12 cellular contexts compared by ENCODE assay signal in the genomic region with DNA sequence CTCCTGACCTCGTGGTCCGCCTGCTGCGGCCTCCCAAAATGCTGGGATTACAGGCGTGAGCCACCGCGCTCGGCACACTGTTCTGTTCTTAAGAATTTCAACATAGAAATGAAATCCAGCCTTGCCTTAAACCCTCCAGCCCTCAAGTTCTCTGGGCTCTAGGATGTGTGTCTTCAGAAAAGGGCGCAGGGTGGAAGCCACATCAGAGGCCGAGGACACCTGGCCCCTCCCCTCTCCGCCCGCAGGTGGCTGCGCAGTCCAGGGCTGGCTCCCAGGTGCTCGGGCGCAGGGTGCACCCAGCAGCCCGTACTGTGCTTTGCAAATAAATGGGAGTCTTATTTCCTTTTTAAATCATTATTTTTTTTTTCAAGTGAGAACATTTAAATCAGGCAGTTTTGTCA. TPM values are rescaled to one million over a fixed set of nuclear protein-coding genes. Genes with fewer than 3 reads are reported as not detected.
DNase-seq lines count a peak whose midpoint lies in the region; TF ChIP-seq lines count a peak whose summit lies in the region.
"Had no signal": no experiment of that assay in that cellular context is flagged by ENCODE, and none has a peak within 500 bp of the region (broad histone marks: within the 10 kb centered on the region; RNA-seq: fewer than 3 reads in every experiment).

No MANE protein-coding gene starts in this region.

- peak; percentile 16 for DNase-seq in T-helper 22 cell (ENCODE audit: low read depth)
- DNase-seq in neuronal stem cell (ENCODE audit: low spot score): no peak
- DNase-seq in NCI-H2227 (lab: John Stamatoyannopoulos, UW; ENCODE audit: unreplicated experiment): no peak
- no peak for DNase-seq in posterior vena cava (ENCODE audit: low spot score)
- DNase-seq in stomach: no peak
- no peak for DNase-seq in T1000 (lab: John Stamatoyannopoulos, UW)
- DNase-seq: NCI-H1694 treated with DMSO at 0.1 percent for 48 hours; NK-92 treated with Interleukin-12 subunit alpha and Interleukin-12 subunit beta, amount 100 ng/mL, for 24 hours had no signal

- H3K27ac Mint-ChIP-seq in brain: peak overlapping the region; percentile 64 to 100 (median 72)

- H3K4me1 Mint-ChIP-seq in brain: peaks cover 67% of the 10 kb centered on the region

- peak overlapping the region in 4 of 5 experiments; percentile 64 to 93 (median 72) for H3K4me3 Mint-ChIP-seq in brain

- no peak overlapping the region for H4K91ac ChIP-seq in neuronal stem cell (ENCODE audit: low read depth, low read length, poor library complexity)

- no peak overlapping the region for H2BK120ac ChIP-seq in neuronal stem cell (ENCODE audit: low read depth, low read length)

- WGBS in neuronal stem cell (ENCODE audit: extremely low coverage in 2 of 2, insufficient read length in 2 of 2, insufficient replicate concordance in 1 of 2), 2 donors: no CpG with 5 or more reads among the region's 15 CpGs
- WGBS in stomach, 5 donors: 88 to 95% (median 93%) methylated on average over 15 of the region's 15 CpGs

- H3K4me3 ChIP-seq in neuronal stem cell (ENCODE audit: low read length in 2 of 2) (no peak overlapping the region), stomach (no peak overlapping the region)

- H3K27ac ChIP-seq in KOPT-K1 (ENCODE audit: low read depth, low read length, poor library complexity, severe bottlenecking) (peak overlapping the region; percentile 95), neuronal stem cell (replicated peaks; ENCODE audit: low read length) (no peak overlapping the region), stomach (no peak overlapping the region)
- H3K27ac ChIP-seq: GM23248 had no signal

- peaks cover 6% of the 10 kb centered on the region for H3K79me1 ChIP-seq in neuronal stem cell (ENCODE audit: low read depth, low read length)

- H3K36me3 ChIP-seq in KOPT-K1 (ENCODE audit: insufficient read depth, low read length): no peaks in the 10 kb centered on the region; the same call in 1 of the 2 replicates
- no peaks in the 10 kb centered on the region for H3K36me3 ChIP-seq in neuronal stem cell (replicated peaks in 1 of 2; ENCODE audit: control insufficient read depth in 2 of 2, insufficient read depth in 2 of 2, low read length in 2 of 2)
- H3K36me3 ChIP-seq in stomach: no peaks in the 10 kb centered on the region
- H3K36me3 ChIP-seq: neutrophil had no signal

- no peak overlapping the region for H3K14ac ChIP-seq in neuronal stem cell (ENCODE audit: low read length)

- peaks cover 13% of the 10 kb centered on the region for H3K27me3 Mint-ChIP-seq in brain

- peaks cover 11% of the 10 kb centered on the region for H3K9me3 ChIP-seq in KOPT-K1 (ENCODE audit: insufficient read depth, low read length, poor library complexity, severe bottlenecking)
- peaks cover 0 to 13% of the 10 kb centered on the region in 2 donors for H3K9me3 ChIP-seq in neuronal stem cell (replicated peaks in 1 of 2; ENCODE audit: control insufficient read depth in 2 of 2, insufficient read depth in 1 of 2, low read depth in 1 of 2, low read length in 2 of 2)
- peaks cover 0 to 14% (median 7%) of the 10 kb centered on the region in 4 donors for H3K9me3 ChIP-seq in stomach
- H3K9me3 ChIP-seq: neutrophil had no signal

- no peak overlapping the region for H3K23ac ChIP-seq in neuronal stem cell (ENCODE audit: low read depth, low read length, poor library complexity)

- H2AK5ac ChIP-seq in neuronal stem cell (ENCODE audit: low read depth, low read length): no peak overlapping the region

- H3K9ac ChIP-seq in neuronal stem cell (ENCODE audit: low read depth, low read length, poor library complexity): no peak overlapping the region

- no peak overlapping the region for H3K4me2 ChIP-seq in neuronal stem cell (ENCODE audit: insufficient read depth, low read length, poor library complexity, severe bottlenecking)

- H3K36me3 Mint-ChIP-seq in brain: peaks cover 21% of the 10 kb centered on the region

- no peak for TF ChIP-seq CTCF in brain (conservative IDR thresholded peaks at IDR 0.05)
- TF ChIP-seq CTCF in stomach (IDR thresholded peaks at IDR 0.05): no peak

- peak overlapping the region; percentile 54 for H3K18ac ChIP-seq in neuronal stem cell (ENCODE audit: low read length)

- no peak overlapping the region for H3K4ac ChIP-seq in neuronal stem cell (ENCODE audit: low read length)

- no peak overlapping the region for H4K8ac ChIP-seq in neuronal stem cell (ENCODE audit: low read depth, low read length)

- no peak for TF ChIP-seq POLR2A in stomach (IDR thresholded peaks at IDR 0.05)

- intact Hi-C loops in posterior vena cava (cut with DNase I): no loop called here
- intact Hi-C loops in stomach (cut with DNase I; ENCODE audit: low total_unique reads): no loop called here

- H2BK12ac ChIP-seq in neuronal stem cell (ENCODE audit: low read length): peak overlapping the region; percentile 93

- peaks cover 3 to 4% of the 10 kb centered on the region in 2 donors for H3K4me1 ChIP-seq in neuronal stem cell (ENCODE audit: control insufficient read depth in 2 of 2, insufficient read depth in 1 of 2, low read depth in 1 of 2, low read length in 2 of 2)
- H3K4me1 ChIP-seq in stomach: peaks cover 9 to 38% (median 17%) of the 10 kb centered on the region in 4 donors

- no peak overlapping the region for H2BK15ac ChIP-seq in neuronal stem cell (ENCODE audit: low read length)

- no peak for TF ChIP-seq EP300 in stomach (IDR thresholded peaks at IDR 0.05)

- peaks cover 6 to 28% (median 21%) of the 10 kb centered on the region in 5 experiments for H3K9me3 Mint-ChIP-seq in brain

- no peaks in the 10 kb centered on the region for H3K27me3 ChIP-seq in neuronal stem cell (ENCODE audit: control insufficient read depth in 3 of 3, insufficient read depth in 3 of 3, low read depth in 1 of 3, low read length in 3 of 3)
- no peaks in the 10 kb centered on the region for H3K27me3 ChIP-seq in stomach
- H3K27me3 ChIP-seq: neutrophil had no signal

- H2BK5ac ChIP-seq in neuronal stem cell (ENCODE audit: low read length): peak overlapping the region; percentile 11

- H2AFZ ChIP-seq in neuronal stem cell (ENCODE audit: low read length): no peak overlapping the region

RNA-seq across cellular contexts. Expression of a gene that starts 2.0 kb away (rescaled TPM):
- 13.9 TPM for polyA plus RNA-seq in brain (ENCODE audit: insufficient read depth, low read depth, low replicate concordance)
- polyA plus RNA-seq in neuronal stem cell (2013, experiment 1 of 2): 30.3 TPM
- 30.5 TPM for polyA plus RNA-seq in neuronal stem cell (2013, experiment 2 of 2)
- 10 to 100 TPM; 18.7 to 20.4 TPM for total RNA-seq in posterior vena cava
- total RNA-seq in stomach: 100 to 1,000 TPM in 1 of 5 donors, 10 to 100 TPM in 4; 17.3 to 124 (median 28.7) TPM
- 10 to 100 TPM; 13.1 to 18.6 (median 13.5) TPM for polyA plus RNA-seq in stomach

RNA-seq across cellular contexts. Expression of a gene that starts 44.8 kb away (rescaled TPM):
- polyA plus RNA-seq in brain (ENCODE audit: insufficient read depth, low read depth, low replicate concordance) (3.9 TPM), stomach (1 to 10 TPM; 3.7 to 5.2 (median 4.6) TPM)
- 6.6 TPM for polyA plus RNA-seq in neuronal stem cell (2013, experiment 1 of 2)
- 7.4 TPM for polyA plus RNA-seq in neuronal stem cell (2013, experiment 2 of 2)
- total RNA-seq in posterior vena cava (1 to 10 TPM; 4.8 to 5.2 TPM), stomach (1 to 10 TPM; 1.2 to 9.3 (median 5.0) TPM)

RNA-seq across cellular contexts. Expression of a gene that starts 45.1 kb away (rescaled TPM):
- polyA plus RNA-seq in brain (ENCODE audit: insufficient read depth, low read depth, low replicate concordance) (28.6 TPM), stomach (10 to 100 TPM in 1 of 3 donors, 1 to 10 TPM in 2; 7.0 to 11.7 (median 9.6) TPM)
- polyA plus RNA-seq in neuronal stem cell (2013, experiment 1 of 2): 12.6 TPM
- 13.2 TPM for polyA plus RNA-seq in neuronal stem cell (2013, experiment 2 of 2)
- total RNA-seq in posterior vena cava (10 to 100 TPM; 40.1 to 57.9 TPM), stomach (100 to 1,000 TPM in 1 of 5 donors, 10 to 100 TPM in 4; 26.6 to 128 (median 35.5) TPM)
